Comparison of ENCODE assay signal across 8 cellular contexts in genomic region chr2:86440631-86441391, GRCh38. TPM values are rescaled to one million over a fixed set of nuclear protein-coding genes. Genes with fewer than 3 reads are reported as not detected.
DNase-seq lines count a peak whose midpoint lies in the region; ATAC-seq, FAIRE-seq and TF ChIP-seq lines count a peak whose summit lies in the region.

TSS of gene KDM3A (plus strand) at chr2:86441371. CDS start at chr2:86442048, 677 bp downstream.

- peak; percentile 100 for DNase-seq in AG10803 (ENCODE audit: low read depth)
- peak; percentile 81 for DNase-seq in GM19239 (ENCODE audit: insufficient read length, low spot score)
- peak; percentile 98 for DNase-seq in NCI-H510A treated with DMSO at 0.1 percent for 48 hours (lab: John Stamatoyannopoulos, UW)
- DNase-seq in activated CD4-positive, alpha-beta T cell treated with anti-CD3 and anti-CD28 coated beads for 1 hour, result peak; percentile 99
- DNase-seq in cerebellar nuclear complex (lab: John Stamatoyannopoulos, UW), result peak; percentile 90 to 96
- peak; percentile 100 for DNase-seq in iris pigment epithelial cell (ENCODE audit: low read depth)
- DNase-seq in spleen, result peak; percentile 100

- peak; percentile 96 for FAIRE-seq in GM19239 (lab: Jason Lieb, UNC)

- peak within 1 kb of the TSS; percentile 92 to 99 (median 97) for H3K27ac ChIP-seq in spleen

- 0 to 1% (median 1%) methylated on average over 49 to 51 of the region's 51 CpGs for WGBS in spleen, 5 donors

- intact Hi-C loops in spleen (cut with DNase I; ENCODE audit: low total_unique reads), result loop anchor here (10.0 kb wide), 1 partner anchor 124 kb away; the partner anchor contains the start of gene CHMP3

- H3K36me3 ChIP-seq in spleen, result peaks cover 0 to 29% (median 3%) of the 10 kb centered on the region in 6 donors

- H3K27me3 ChIP-seq in spleen (replicated peaks in 1 of 7), result no peaks in the 10 kb centered on the region

- H3K9me3 ChIP-seq in spleen, result peaks cover 8 to 41% (median 37%) of the 10 kb centered on the region in 8 donors

- peaks cover 17 to 38% (median 34%) of the 10 kb centered on the region in 6 donors for H3K4me1 ChIP-seq in spleen

- peak; percentile 82 for ATAC-seq in HG03442 (IDR thresholded peaks at IDR 0.05; ENCODE audit: unreplicated experiment)

- H3K4me3 ChIP-seq in AG10803 (ENCODE audit: low read length) (peak within 1 kb of the TSS; percentile 87), spleen (peak within 1 kb of the TSS; percentile 51 to 92 (median 74))

- no peak for TF ChIP-seq POLR2A in spleen (IDR thresholded peaks at IDR 0.05)

- no peak for TF ChIP-seq CTCF in AG10803 (conservative IDR thresholded peaks at IDR 0.05; ENCODE audit: low read length)
- TF ChIP-seq CTCF in spleen (IDR thresholded peaks at IDR 0.05 in 8 of 11, conservative IDR thresholded peaks at IDR 0.05 in 3 of 11), result peak in 3 of 11 experiments; percentile 22 to 28 (median 26)

RNA-seq across cellular contexts. Expression of gene KDM3A, which starts in this region (rescaled TPM):
- total RNA-seq in spleen, result 10 to 100 TPM; 40.8 to 87.5 (median 51.0) TPM
- 10 to 100 TPM; 16.1 to 17.7 (median 16.8) TPM for polyA plus RNA-seq in spleen

Comparison
In these comparisons a context has a peak if more than half of its experiments do, and no peak if none do; other contexts are left out.
1. Peak in every context shown above with its lines: DNase-seq, ATAC-seq, H3K4me3 ChIP-seq and H3K27ac ChIP-seq.